In the genomic region with DNA sequence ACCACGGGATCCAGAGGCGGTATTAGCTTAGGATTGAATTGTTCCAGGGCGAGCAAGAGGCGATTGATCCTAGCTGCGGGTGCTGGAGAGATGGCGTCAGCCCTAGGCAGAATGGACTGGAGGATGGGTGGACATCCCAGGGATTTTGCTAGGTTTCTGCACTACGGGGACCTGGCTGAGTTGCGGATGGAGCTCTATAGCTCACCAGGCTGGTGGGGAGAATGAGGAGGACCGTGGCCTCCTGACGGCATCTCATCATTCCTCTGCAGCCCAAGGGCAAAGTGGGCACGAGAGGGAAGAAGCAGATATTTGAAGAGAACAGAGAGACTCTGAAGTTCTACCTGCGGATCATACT, we compare ENCODE assay signal across 8 cellular contexts. TPM values are rescaled to one million over a fixed set of nuclear protein-coding genes. Genes with fewer than 3 reads are reported as not detected.
A peak's percentile ranks its signal among the peaks of the same experiment; 100 is the strongest.
DNase-seq lines count a peak whose midpoint lies in the region; ATAC-seq and TF ChIP-seq lines count a peak whose summit lies in the region.

No MANE protein-coding gene starts in this region.

- H3K9me3 Mint-ChIP-seq in neural crest cell: no peaks in the 10 kb centered on the region

- peaks cover 5% of the 10 kb centered on the region for H3K36me3 Mint-ChIP-seq in neural crest cell (ENCODE audit: low read depth)

- peaks cover 40% of the 10 kb centered on the region for H4K20me1 ChIP-seq in BLaER1

- H3K9me3 ChIP-seq in BLaER1 (no peaks in the 10 kb centered on the region), NT2/D1 (ENCODE audit: insufficient read depth, low read length) (no peaks in the 10 kb centered on the region), endocrine pancreas (ENCODE audit: control insufficient read depth, low read length) (no peaks in the 10 kb centered on the region)

- H3K9ac ChIP-seq in BLaER1: peak overlapping the region; percentile 86
- peak overlapping the region; percentile 97 for H3K9ac ChIP-seq in NT2/D1 (ENCODE audit: insufficient read length, low read depth)
- peak overlapping the region; percentile 89 for H3K9ac ChIP-seq in endocrine pancreas (ENCODE audit: control insufficient read depth, insufficient read depth, low read length)

- peak overlapping the region; percentile 84 for H3K27ac ChIP-seq in BLaER1

- peak overlapping the region; percentile 88 for H3K27ac Mint-ChIP-seq in neural crest cell (ENCODE audit: unreplicated experiment)

- peaks cover 25% of the 10 kb centered on the region for H3K4me1 Mint-ChIP-seq in neural crest cell

- H3K36me3 ChIP-seq in BLaER1 (peaks cover 47% of the 10 kb centered on the region), NT2/D1 (ENCODE audit: insufficient read depth, insufficient read length, low read length) (peaks cover 48% of the 10 kb centered on the region), endocrine pancreas (ENCODE audit: control insufficient read depth, insufficient read depth, low read length) (no peaks in the 10 kb centered on the region)

- H3K4me1 ChIP-seq in BLaER1 (peaks cover 26% of the 10 kb centered on the region), NT2/D1 (ENCODE audit: insufficient read depth, insufficient read length) (peaks cover 5% of the 10 kb centered on the region), endocrine pancreas (ENCODE audit: control insufficient read depth, insufficient read depth, low read length) (no peaks in the 10 kb centered on the region)

- H3K27me3 Mint-ChIP-seq in neural crest cell (ENCODE audit: low read depth): no peaks in the 10 kb centered on the region

- H3K4me2 ChIP-seq in BLaER1: peak overlapping the region; percentile 95

- H3K27me3 ChIP-seq in BLaER1 (no peaks in the 10 kb centered on the region), NT2/D1 (ENCODE audit: insufficient read depth, insufficient read length) (peaks cover 10% of the 10 kb centered on the region), endocrine pancreas (ENCODE audit: control insufficient read depth, insufficient read depth, low read length) (no peaks in the 10 kb centered on the region)

- TF ChIP-seq CTCF in neural crest cell (conservative IDR thresholded peaks at IDR 0.05): no peak

- H3K4me3 Mint-ChIP-seq in neural crest cell: peak overlapping the region; percentile 98

- H3K4me3 ChIP-seq in BLaER1: peak overlapping the region; percentile 87
- H3K4me3 ChIP-seq in NT2/D1 (ENCODE audit: insufficient read length, low read depth): peak overlapping the region; percentile 97
- H3K4me3 ChIP-seq in endocrine pancreas (ENCODE audit: control insufficient read depth, insufficient read depth, low read length): peak overlapping the region; percentile 70

- ATAC-seq in HG03460 (IDR thresholded peaks at IDR 0.05; ENCODE audit: unreplicated experiment): no peak

- DNase-seq in NT2/D1 (ENCODE audit: low read depth, low spot score): no peak
- no peak for DNase-seq in neural crest cell (ENCODE audit: low read depth, low spot score)
- no peak for DNase-seq in glomerular visceral epithelial cell (ENCODE audit: extremely low spot score)
- DNase-seq in NCI-H128 (lab: John Stamatoyannopoulos, UW; ENCODE audit: unreplicated experiment): no peak
- no peak for DNase-seq in NOMO-1 treated with DMSO at 0.1 percent for 48 hours (lab: John Stamatoyannopoulos, UW; ENCODE audit: unreplicated experiment)

RNA-seq across cellular contexts. Expression of gene TMEM208, which starts 0.6 kb away (rescaled TPM):
- total RNA-seq in neural crest cell: 35.7 and 36.1 TPM in 2 replicates

RNA-seq across cellular contexts. Expression of gene FHOD1, which starts 19.7 kb away (rescaled TPM):
- 39.9 and 45.5 TPM in 2 replicates for total RNA-seq in neural crest cell

RNA-seq across cellular contexts. Expression of gene SLC9A5, which starts 21.2 kb away (rescaled TPM):
- 3.3 and 4.4 TPM in 2 replicates for total RNA-seq in neural crest cell

RNA-seq across cellular contexts. Expression of gene ELMO3, which starts 28.6 kb away (rescaled TPM):
- 3.9 and 4.5 TPM in 2 replicates for total RNA-seq in neural crest cell

RNA-seq across cellular contexts. Expression of gene E2F4, which starts 35.6 kb away (rescaled TPM):
- total RNA-seq in neural crest cell: 89.7 and 97.0 TPM in 2 replicates
